Comparison of ENCODE assay signal across 26 cellular contexts in the genomic region with DNA sequence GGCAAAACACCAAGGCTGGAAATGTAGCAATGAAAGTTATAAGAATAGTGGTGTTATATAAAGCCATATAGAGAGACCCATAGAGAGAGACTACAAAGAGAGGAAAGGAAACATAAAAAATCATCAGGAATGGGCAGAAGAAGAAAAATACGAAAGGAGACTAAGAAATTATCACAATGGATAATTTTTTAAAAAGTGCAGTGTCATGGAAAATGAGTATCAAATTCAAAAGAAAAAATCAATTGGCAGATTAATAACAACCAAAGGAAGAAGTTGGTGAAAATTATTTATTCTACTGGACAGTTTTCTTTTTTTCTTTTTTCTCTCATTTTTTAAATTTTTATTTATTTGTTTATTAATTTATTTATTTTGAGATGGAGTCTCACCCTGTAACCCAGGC.
"Had no signal": no experiment of that assay in that cellular context is flagged by ENCODE, and none has a peak within 500 bp of the region (broad histone marks: within the 10 kb centered on the region; RNA-seq: fewer than 3 reads in every experiment).

No MANE protein-coding gene starts in this region.

- FAIRE-seq: endometrium, islet of Langerhans, keratinocyte had no signal

- DNase-seq: colonic mucosa; cortex of kidney; effector CD8-positive, alpha-beta T cell; effector memory CD8-positive, alpha-beta T cell; endodermal cell; erythroblast; esophagus squamous epithelium; foreskin fibroblast; foreskin melanocyte; gastrocnemius medialis; glutamatergic neuron; head of caudate nucleus; heart right ventricle; hippocampal formation; left cardiac atrium; left lung; left ventricle myocardium superior; lower lobe of right lung; mesenchymal stem cell; mucosa of descending colon; naive B cell had no signal

- ATAC-seq: effector memory CD8-positive, alpha-beta T cell; esophagus mucosa; gastrocnemius medialis; heart right ventricle; left cardiac atrium; left lung; left ventricle myocardium superior; lower lobe of right lung; mucosa of descending colon had no signal

- H3K9me3 ChIP-seq: colonic mucosa, esophagus squamous epithelium, gastrocnemius medialis, lower lobe of right lung had no signal

- H3K27ac ChIP-seq: colonic mucosa, epithelial cell of prostate, esophagus squamous epithelium, gastrocnemius medialis, heart right ventricle, left lung, lower lobe of right lung had no signal

- H3K4me1 ChIP-seq: colonic mucosa, esophagus squamous epithelium, gastrocnemius medialis, heart right ventricle, left lung, lower lobe of right lung had no signal

- H3K4me3 ChIP-seq: colonic mucosa, esophagus squamous epithelium, gastrocnemius medialis, heart right ventricle, left lung, lower lobe of right lung, mucosa of descending colon had no signal

- H3K27me3 ChIP-seq: colonic mucosa, esophagus squamous epithelium, gastrocnemius medialis, heart right ventricle, left lung had no signal

- H3K36me3 ChIP-seq: colonic mucosa, esophagus squamous epithelium, gastrocnemius medialis, heart right ventricle, left lung, lower lobe of right lung had no signal
